ENCODE assay signal across 31 cellular contexts in genomic region chr1:160159846-160160245, GRCh38. TPM values are rescaled to one million over a fixed set of nuclear protein-coding genes. Genes with fewer than 3 reads are reported as not detected.
DNase-seq lines count a peak whose midpoint lies in the region; ATAC-seq and TF ChIP-seq lines count a peak whose summit lies in the region.
"Had no signal": no experiment of that assay in that cellular context is flagged by ENCODE, and none has a peak within 500 bp of the region (broad histone marks: within the 10 kb centered on the region; RNA-seq: fewer than 3 reads in every experiment).

No MANE protein-coding gene starts in this region.

- ATAC-seq in GM21515 (IDR thresholded peaks at IDR 0.05; ENCODE audit: unreplicated experiment): no peak
- ATAC-seq: GM23338; Panc1; stimulated activated naive B cell treated with anti-CD40 and anti-IgM and Interleukin-4, amounts not matched to agents 10 μg/mL and 1 μg/mL and 100 μg/mL, for 72 hours had no signal

- TF ChIP-seq CTCF in 22Rv1 (IDR thresholded peaks at IDR 0.05) (no peak), colonic mucosa (IDR thresholded peaks at IDR 0.05) (no peak)

- intact Hi-C loops in colonic mucosa (cut with DNase I): no loop called here

- in situ Hi-C loops in ACHN (cut with HindIII; ENCODE audit: low pct_ligation_motif_present, low pct_unique_long_range_greater_than_20kb, low sequenced_read_pairs): no loop called here

- H3K9me3 ChIP-seq in colonic mucosa: no peaks in the 10 kb centered on the region
- H3K9me3 ChIP-seq: BLaER1, Caco-2, esophagus muscularis mucosa had no signal

- no peaks in the 10 kb centered on the region for H3K4me1 ChIP-seq in colonic mucosa
- H3K4me1 ChIP-seq: BLaER1, esophagus muscularis mucosa had no signal

- no peaks in the 10 kb centered on the region for H3K36me3 ChIP-seq in colonic mucosa
- H3K36me3 ChIP-seq: BLaER1, esophagus muscularis mucosa, WERI-Rb-1 had no signal

- no peak overlapping the region for H3K4me3 ChIP-seq in colonic mucosa
- H3K4me3 ChIP-seq: BLaER1, dorsolateral prefrontal cortex, esophagus muscularis mucosa, GM23338, skin epidermis had no signal

- no peaks in the 10 kb centered on the region for H3K27me3 ChIP-seq in colonic mucosa
- H3K27me3 ChIP-seq: BLaER1, dorsolateral prefrontal cortex, esophagus muscularis mucosa had no signal

- H3K9ac ChIP-seq in colonic mucosa (ENCODE audit: low read depth in 2 of 2, low read length in 2 of 2): no peak overlapping the region
- H3K9ac ChIP-seq: BLaER1 had no signal

- H3K27ac ChIP-seq in 22Rv1 (peak overlapping the region; percentile 82), colonic mucosa (no peak overlapping the region)
- H3K27ac ChIP-seq: BLaER1, dorsolateral prefrontal cortex, esophagus muscularis mucosa, skin epidermis, WERI-Rb-1 had no signal

- peak; percentile 18 for DNase-seq in DMS53 treated with DMSO at 0.1 percent for 48 hours (lab: John Stamatoyannopoulos, UW; ENCODE audit: unreplicated experiment)
- DNase-seq in NCI-H2029 treated with DMSO at 0.1 percent for 48 hours (lab: John Stamatoyannopoulos, UW): peak; percentile 23
- peak; percentile 39 for DNase-seq in myocyte (ENCODE audit: low read depth)
- DNase-seq in ACHN: no peak
- DNase-seq in colonic mucosa: no peak
- DNase-seq: activated CD4-positive, alpha-beta T cell treated with anti-CD3 and anti-CD28 coated beads for 48 hours; activated naive CD4-positive, alpha-beta T cell treated with anti-CD3 and anti-CD28 coated beads, Interleukin-2, amount 50 U/mL, for 16 hours; activated T-cell treated with anti-CD3 and anti-CD28 coated beads for 4 hours; Caco-2; DND-41; dorsolateral prefrontal cortex; head of caudate nucleus; kidney; NCI-H1048; NCI-H226; NCI-H69; stimulated activated naive B cell treated with anti-CD40 and anti-IgM and Interleukin-4, amounts not matched to agents 10 μg/mL and 1 μg/mL and 100 μg/mL, for 72 hours; T-helper 9 cell; WERI-Rb-1 had no signal

RNA-seq across cellular contexts. Expression of gene ATP1A4, which starts 8.4 kb away (rescaled TPM):
- total RNA-seq in myocyte: 0.10 and 0.19 TPM in 2 replicates
- 0.16 TPM for polyA plus RNA-seq in myocyte (2012)
- total RNA-seq in colonic mucosa: not detected
- total RNA-seq: Caco-2, lung microvascular endothelial cell, pulmonary artery endothelial cell had no signal
- polyA plus RNA-seq: IgD-negative memory B cell had no signal

RNA-seq across cellular contexts. Expression of gene CASQ1, which starts 30.5 kb away (rescaled TPM):
- total RNA-seq in myocyte: 9.4 and 12.2 TPM in 2 replicates
- polyA plus RNA-seq in myocyte (2012): 2.8 TPM
- total RNA-seq in colonic mucosa: not detected
- total RNA-seq: Caco-2, lung microvascular endothelial cell, mononuclear cell, pulmonary artery endothelial cell had no signal
- polyA plus RNA-seq: IgD-negative memory B cell had no signal

RNA-seq across cellular contexts. Expression of gene ATP1A2, which starts 44.3 kb away (rescaled TPM):
- total RNA-seq in myocyte (28.2 and 60.4 TPM in 2 replicates), colonic mucosa (1 to 10 TPM; 1.5 to 6.1 TPM)
- polyA plus RNA-seq in myocyte (2012): 46.7 TPM
- total RNA-seq: activated T-helper 2 cell treated with anti-CD3 and anti-CD28 coated beads, Interferon-gamma antibody, Interleukin-2, Interleukin-4, amounts not matched to agents 10 μg/mL and 5 μg/mL and 100 μg/mL, durations not matched to agents 14 hours and 24 hours and 36 hours; lung microvascular endothelial cell; pulmonary artery endothelial cell had no signal
- polyA plus RNA-seq: IgD-negative memory B cell had no signal

RNA-seq across cellular contexts. Expression of gene PEA15, which starts 45.3 kb away (rescaled TPM):
- 221 and 228 TPM in 2 replicates for total RNA-seq in myocyte
- polyA plus RNA-seq in myocyte (2012): 1,080 TPM
- 10 to 100 TPM; 33.0 to 48.3 TPM for total RNA-seq in colonic mucosa

Comparison
In these comparisons a context has a peak if more than half of its experiments do, and no peak if none do; other contexts are left out.
1. DNase-seq: peak in DMS53 treated with DMSO at 0.1 percent for 48 hours (single experiment), NCI-H2029 treated with DMSO at 0.1 percent for 48 hours (single experiment) and myocyte (single experiment); none in ACHN (single experiment) and colonic mucosa (single experiment).